1 cellular context compared by ENCODE assay signal in genomic region chr2:60980031-60980815, GRCh38.
TF ChIP-seq lines count a peak whose summit lies in the region.

No MANE protein-coding gene starts in this region.

TF ChIP-seq in GM12878, 131 proteins besides CTCF, POLR2A, EP300 and RAD21 (continued from another document):
- TF ChIP-seq PRDM15 (CRISPR knock-in tag; IDR thresholded peaks at IDR 0.05) (no peak), STAT1 (conservative IDR thresholded peaks at IDR 0.05) (no peak), ZNF217 (IDR thresholded peaks at IDR 0.05) (no peak), RELA (IDR thresholded peaks at IDR 0.05; ENCODE audit: borderline replicate concordance, partially characterized antibody) (no peak), MTA3 (IDR thresholded peaks at IDR 0.05; ENCODE audit: borderline replicate concordance, low read length) (0 out of 2 replicates have a peak, but pooled peaks have one; percentile 35), GATAD2B (conservative IDR thresholded peaks at IDR 0.05; ENCODE audit: low read depth) (no peak)
